21 cellular contexts compared by ENCODE assay signal in genomic region chr12:131505561-131505960, GRCh38.
"Had no signal": no experiment of that assay in that cellular context is flagged by ENCODE, and none has a peak within 500 bp of the region (broad histone marks: within the 10 kb centered on the region; RNA-seq: fewer than 3 reads in every experiment).

No MANE protein-coding gene starts in this region.

- ATAC-seq: esophagus mucosa; gastrocnemius medialis; left lung; natural killer cell; psoas muscle; sciatic nerve; stimulated activated naive CD8-positive, alpha-beta T cell treated with anti-CD3 and anti-CD28 coated beads, Interleukin-15, amount 100 ng/mL, for 72 hours; upper lobe of right lung had no signal

- DNase-seq: cerebellar nuclear complex; dorsolateral prefrontal cortex; effector CD4-positive, alpha-beta T cell; foreskin fibroblast; gastrocnemius medialis; kidney; left lung; mammary epithelial cell; mesendoderm; natural killer cell; psoas muscle; stimulated activated CD4-positive, alpha-beta T cell treated with anti-CD3 and anti-CD28 coated beads, Interleukin-12 subunit alpha, Interleukin-12 subunit beta, amount 100 ng/mL, for 4 hours; stimulated activated CD4-positive, alpha-beta T cell treated with anti-CD3 and anti-CD28 coated beads, Interleukin-1b, Interleukin-23, amount 100 ng/mL, for 48 hours; stimulated activated CD4-positive, alpha-beta T cell treated with anti-CD3 and anti-CD28 coated beads, Interleukin-4, amount 100 ng/mL, for 1 hour; stimulated activated CD8-positive, alpha-beta memory T cell treated with anti-CD3 and anti-CD28 coated beads, Interleukin-4, amount 100 ng/mL, for 48 hours; stimulated activated naive CD4-positive, alpha-beta T cell; stimulated activated naive CD8-positive, alpha-beta T cell treated with anti-CD3 and anti-CD28 coated beads, Interleukin-15, amount 100 ng/mL, for 72 hours; transverse colon; upper lobe of right lung had no signal
